Comparison of ENCODE assay signal across 12 cellular contexts in the genomic region with DNA sequence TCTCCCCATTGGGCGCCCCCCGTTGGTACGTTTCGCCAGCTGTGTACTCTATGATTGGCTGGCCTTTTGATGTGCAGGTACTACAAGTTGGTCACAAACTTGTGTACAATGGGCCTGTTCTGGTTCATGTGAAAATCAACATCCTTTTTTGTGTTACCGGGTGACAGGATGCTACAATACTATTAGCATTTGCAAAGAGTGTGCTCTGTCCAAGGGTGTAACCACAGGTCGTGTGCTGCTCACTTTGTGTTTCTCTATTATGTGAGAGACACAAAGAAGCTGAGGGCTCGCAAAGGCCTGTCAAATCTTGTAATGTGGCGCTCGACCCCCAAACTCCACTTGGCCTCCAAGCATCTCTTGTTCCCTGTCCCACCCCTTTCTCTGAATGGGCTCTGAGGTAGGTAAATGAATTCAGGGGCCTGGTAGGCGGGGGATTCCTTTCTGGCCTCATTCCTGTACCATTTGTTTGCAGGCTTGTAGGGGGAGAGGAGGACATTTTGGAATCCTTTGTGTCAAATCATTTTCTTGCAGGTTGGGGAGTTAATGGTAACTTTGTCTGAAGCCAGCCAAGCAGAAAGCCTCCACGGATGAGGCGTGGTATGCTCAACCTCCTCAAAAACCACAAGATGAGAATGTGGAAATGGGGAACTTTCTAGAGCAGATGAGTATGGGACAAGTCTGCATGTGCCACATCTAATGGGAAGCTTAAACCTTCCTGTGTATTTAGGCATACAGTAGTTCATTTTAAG.
DNase-seq lines count a peak whose midpoint lies in the region; ATAC-seq and TF ChIP-seq lines count a peak whose summit lies in the region.
"Had no signal": no experiment of that assay in that cellular context is flagged by ENCODE, and none has a peak within 500 bp of the region (broad histone marks: within the 10 kb centered on the region; RNA-seq: fewer than 3 reads in every experiment).

No MANE protein-coding gene starts in this region.

- no peak overlapping the region for H3K4me3 ChIP-seq in NB4 (ENCODE audit: low read depth, low read length)
- H3K4me3 ChIP-seq in heart right ventricle = no peak overlapping the region
- no peak overlapping the region for H3K4me3 ChIP-seq in vagina

- TF ChIP-seq POLR2A in NB4 (IDR thresholded peaks at IDR 0.05; ENCODE audit: extremely low read depth, insufficient read length) = no peak
- TF ChIP-seq POLR2A in vagina (IDR thresholded peaks at IDR 0.05) = no peak

- H3K36me3 ChIP-seq in heart right ventricle (peaks cover 0 to 26% (median 0%) of the 10 kb centered on the region in 9 donors), vagina (no peaks in the 10 kb centered on the region)

- 95 to 96% methylated on average over 12 of the region's 12 CpGs for WGBS in heart right ventricle, 2 donors

- no peaks in the 10 kb centered on the region for H3K9me3 ChIP-seq in heart right ventricle
- no peaks in the 10 kb centered on the region for H3K9me3 ChIP-seq in vagina

- H3K27ac ChIP-seq in heart right ventricle (no peak overlapping the region), vagina (no peak overlapping the region)
- H3K27ac ChIP-seq: parathyroid adenoma had no signal

- intact Hi-C loops in heart right ventricle (cut with DNase I) (no loop called here), vagina (cut with DNase I) (no loop called here)

- H3K4me1 ChIP-seq in heart right ventricle = peaks cover 0 to 4% (median 0%) of the 10 kb centered on the region in 9 donors
- peaks cover 6% of the 10 kb centered on the region for H3K4me1 ChIP-seq in vagina
- H3K4me1 ChIP-seq: parathyroid adenoma had no signal

- DNase-seq in GM10266 (ENCODE audit: extremely low spot score) (peak; percentile 45), NB4 (ENCODE audit: low read depth) (peak; percentile 21), kidney glomerular epithelial cell (lab: John Stamatoyannopoulos, UW) (peak; percentile 68), heart right ventricle (no peak), vagina (ENCODE audit: extremely low spot score in 2 of 2) (no peak), NCI-H1105 treated with DMSO at 0.1 percent for 48 hours (lab: John Stamatoyannopoulos, UW) (no peak)
- DNase-seq in NK-92 treated with Interleukin-12 subunit alpha and Interleukin-12 subunit beta, amount 100 ng/mL, for 24 hours (lab: John Stamatoyannopoulos, UW) = no peak
- DNase-seq: DND-41, NCI-H1436 had no signal

- ATAC-seq in HG02571 (IDR thresholded peaks at IDR 0.05; ENCODE audit: unreplicated experiment) (peak; percentile 51), heart right ventricle (no peak)
- ATAC-seq: HCT116 had no signal

- TF ChIP-seq CTCF in GM10266 (IDR thresholded peaks at IDR 0.05; ENCODE audit: control insufficient read depth, insufficient read depth, low read depth, missing control alignments) (no peak), NB4 (IDR thresholded peaks at IDR 0.05; ENCODE audit: low read depth, low read length) (no peak), heart right ventricle (IDR thresholded peaks at IDR 0.05) (no peak), vagina (IDR thresholded peaks at IDR 0.05) (no peak)

- H3K27me3 ChIP-seq in heart right ventricle = no peaks in the 10 kb centered on the region
- no peaks in the 10 kb centered on the region for H3K27me3 ChIP-seq in vagina

Comparison
In these comparisons a context has a peak if more than half of its experiments do, and no peak if none do; other contexts are left out.
1. DNase-seq: peak in GM10266 (single experiment), NB4 (single experiment) and kidney glomerular epithelial cell (single experiment); none in heart right ventricle (0 of 2), vagina (0 of 2), NCI-H1105 treated with DMSO at 0.1 percent for 48 hours (single experiment) and NK-92 treated with Interleukin-12 subunit alpha and Interleukin-12 subunit beta, amount 100 ng/mL, for 24 hours (single experiment).